Comparison of ENCODE assay signal across 17 cellular contexts in the genomic region with DNA sequence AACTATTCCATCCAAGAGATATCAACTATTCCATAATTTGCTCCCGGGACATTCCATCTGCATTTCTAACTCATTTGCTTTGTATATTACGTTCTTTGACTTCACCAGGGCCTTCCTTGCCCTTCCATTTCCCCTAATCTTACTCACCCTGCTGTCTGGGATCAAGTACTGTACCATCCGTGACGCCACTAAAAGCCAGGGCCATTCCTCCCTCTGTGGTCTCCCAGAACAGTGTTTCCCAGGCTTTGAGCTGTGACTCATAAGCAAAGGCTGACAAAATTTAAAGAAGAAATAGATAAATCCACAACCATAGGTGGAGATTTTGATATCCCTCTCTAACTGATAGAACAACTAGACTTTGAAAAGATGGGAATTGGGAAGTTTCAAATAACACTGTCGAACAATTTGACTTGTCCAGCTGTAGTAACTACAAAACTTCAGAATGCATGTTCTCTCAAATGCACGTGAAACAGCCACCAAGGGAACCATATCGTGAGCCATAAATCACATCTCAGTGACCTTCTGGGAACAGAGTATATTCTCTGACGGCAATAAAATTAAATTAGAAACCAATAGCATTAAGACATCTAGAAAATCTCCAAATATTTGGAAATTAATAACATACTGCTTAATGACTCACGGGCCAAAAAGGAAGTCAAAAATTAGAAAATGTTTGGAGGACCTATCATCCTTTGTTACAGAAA.
A peak's percentile ranks its signal among the peaks of the same experiment; 100 is the strongest.
DNase-seq lines count a peak whose midpoint lies in the region; ATAC-seq and TF ChIP-seq lines count a peak whose summit lies in the region.
"Had no signal": no experiment of that assay in that cellular context is flagged by ENCODE, and none has a peak within 500 bp of the region (broad histone marks: within the 10 kb centered on the region; RNA-seq: fewer than 3 reads in every experiment).

No MANE protein-coding gene starts in this region.

- CTCF ChIA-PET in AG04449 (lab: Yijun Ruan, JAX), result interaction anchor here (1.4 to 2.2 kb wide), 2 partner anchors 281 to 814 kb away, joined by 3 to 10 read pairs; no protein-coding TSS in a partner anchor

- POLR2A ChIA-PET in AG04449 (lab: Yijun Ruan, JAX), result no interaction called here

- ATAC-seq in HG03196 (IDR thresholded peaks at IDR 0.05; ENCODE audit: unreplicated experiment), result no peak

- TF ChIP-seq CTCF in AG04449 (IDR thresholded peaks at IDR 0.05; ENCODE audit: insufficient read depth, low read length, missing control alignments) (peak; percentile 14), prostate gland (IDR thresholded peaks at IDR 0.05) (no peak)

- H3K27ac ChIP-seq in prostate gland, result no peak overlapping the region
- H3K27ac ChIP-seq: parathyroid adenoma, upper lobe of left lung had no signal

- intact Hi-C loops in prostate gland (cut with DNase I), result no loop called here

- H3K36me3 ChIP-seq in prostate gland, result no peaks in the 10 kb centered on the region
- H3K36me3 ChIP-seq: upper lobe of left lung had no signal

- no peak for TF ChIP-seq POLR2A in prostate gland (IDR thresholded peaks at IDR 0.05)

- H3K9me3 ChIP-seq in prostate gland, result no peaks in the 10 kb centered on the region
- H3K9me3 ChIP-seq: upper lobe of left lung had no signal

- H3K4me3 ChIP-seq in AG04449 (ENCODE audit: low read depth, low read length), result no peak overlapping the region
- H3K4me3 ChIP-seq in prostate gland, result no peak overlapping the region
- H3K4me3 ChIP-seq: upper lobe of left lung had no signal

- no peaks in the 10 kb centered on the region for H3K4me1 ChIP-seq in prostate gland (replicated peaks)
- H3K4me1 ChIP-seq: parathyroid adenoma had no signal

- H3K27me3 ChIP-seq in prostate gland (replicated peaks; ENCODE audit: insufficient read depth), result no peaks in the 10 kb centered on the region
- H3K27me3 ChIP-seq: upper lobe of left lung had no signal

- DNase-seq in AG04449 (ENCODE audit: low read depth, low spot score), result peak; percentile 93
- DNase-seq in HS-27A (ENCODE audit: low read depth), result peak; percentile 83
- peak; percentile 89 for DNase-seq in astrocyte of the hippocampus (ENCODE audit: low read depth, low spot score)
- DNase-seq in iPS-NIHi11 (ENCODE audit: low spot score), result peak; percentile 8
- DNase-seq in NCI-H1417 treated with DMSO at 0.1 percent for 48 hours (lab: John Stamatoyannopoulos, UW), result no peak
- no peak for DNase-seq in NCI-H82 treated with DMSO at 0.1 percent for 48 hours (lab: John Stamatoyannopoulos, UW; ENCODE audit: unreplicated experiment)
- DNase-seq in prostate gland (ENCODE audit: low spot score), result no peak
- DNase-seq: activated CD4-positive, CD25-positive, alpha-beta regulatory T cell; activated CD8-positive, alpha-beta memory T cell treated with anti-CD3 and anti-CD28 coated beads, Interleukin-2, amount 50 U/mL, for 48 hours; AML-193; dermis blood vessel endothelial cell; DMS 273 treated with DMSO at 0.1 percent for 48 hours; foreskin melanocyte; Karpas-422; upper lobe of left lung had no signal

- 80% methylated on average over 9 of the region's 9 CpGs for WGBS in prostate gland

Comparison
In these comparisons a context has a peak if more than half of its experiments do, and no peak if none do; other contexts are left out.
1. DNase-seq: peak in AG04449 (single experiment), HS-27A (single experiment), astrocyte of the hippocampus (single experiment) and iPS-NIHi11 (single experiment); none in NCI-H1417 treated with DMSO at 0.1 percent for 48 hours (single experiment), NCI-H82 treated with DMSO at 0.1 percent for 48 hours (single experiment) and prostate gland (single experiment).